Comparison of ENCODE assay signal across 13 cellular contexts in genomic region chr6:162058281-162058875, GRCh38.
DNase-seq lines count a peak whose midpoint lies in the region; ATAC-seq, FAIRE-seq and TF ChIP-seq lines count a peak whose summit lies in the region.
"Had no signal": no experiment of that assay in that cellular context is flagged by ENCODE, and none has a peak within 500 bp of the region (broad histone marks: within the 10 kb centered on the region; RNA-seq: fewer than 3 reads in every experiment).

No MANE protein-coding gene starts in this region.

- H3K4me1 ChIP-seq in HepG2 (ENCODE audit: insufficient read depth, low read length) (peaks cover 34% of the 10 kb centered on the region), sigmoid colon (no peaks in the 10 kb centered on the region)

- DNase-seq in ACHN = peak; percentile 95
- peak; percentile 23 for DNase-seq in NCI-H69 (lab: John Stamatoyannopoulos, UW)
- peak; percentile 31 for DNase-seq in epithelial cell of prostate (ENCODE audit: low read depth, low spot score)
- peak; percentile 98 for DNase-seq in HepG2 (ENCODE audit: low spot score)
- no peak for DNase-seq in G401 (ENCODE audit: low spot score)
- DNase-seq in sigmoid colon = no peak
- DNase-seq: KG1, NCI-H187 treated with DMSO at 0.1 percent for 48 hours, NCI-H82, tibial artery had no signal

- peak; percentile 97 for ATAC-seq in HepG2
- no peak for ATAC-seq in GM18520 (IDR thresholded peaks at IDR 0.05; ENCODE audit: unreplicated experiment)
- ATAC-seq in HG03460 (IDR thresholded peaks at IDR 0.05; ENCODE audit: unreplicated experiment) = no peak

- no peaks in the 10 kb centered on the region for H3K36me3 ChIP-seq in HepG2 (replicated peaks in 1 of 2; ENCODE audit: control insufficient read depth in 1 of 2, insufficient read depth in 2 of 2, low read length in 2 of 2)
- no peaks in the 10 kb centered on the region for H3K36me3 ChIP-seq in sigmoid colon
- H3K36me3 ChIP-seq: cardiac muscle cell, tibial artery had no signal

- POLR2A ChIA-PET in HepG2 (lab: Yijun Ruan, JAX) = no interaction called here

- peak overlapping the region; percentile 61 for H3K4me2 ChIP-seq in HepG2 (ENCODE audit: low read depth, low read length)

- CTCF ChIA-PET in HepG2 (lab: Yijun Ruan, JAX; ENCODE audit: low intra/inter-chr PET ratio, low total read pairs) = no interaction called here

- H4K20me1 ChIP-seq in HepG2 (ENCODE audit: insufficient read depth, low read length) = no peaks in the 10 kb centered on the region

- TF ChIP-seq EP300 in HepG2 (IDR thresholded peaks at IDR 0.05; ENCODE audit: low read depth in 2 of 2, low read length in 2 of 2) (peak in 1 of 2 experiments; percentile 69; a peak in 2 of 4 replicates), HepG2 (CRISPR knock-in tag; IDR thresholded peaks at IDR 0.05; ENCODE audit: borderline replicate concordance) (peak; percentile 57; the same call in 1 of the 2 replicates), sigmoid colon (IDR thresholded peaks at IDR 0.05) (no peak)

- peak; percentile 99 for FAIRE-seq in HepG2 (lab: Jason Lieb, UNC)

- H3K9ac ChIP-seq in HepG2 (ENCODE audit: insufficient read depth, low read depth, low read length) = no peak overlapping the region

- TF ChIP-seq POLR2A in HepG2 (IDR thresholded peaks at IDR 0.05; ENCODE audit: insufficient read depth in 1 of 2, low read depth in 2 of 2, low read length in 2 of 2) (no peak), sigmoid colon (IDR thresholded peaks at IDR 0.05) (no peak)

- no peaks in the 10 kb centered on the region for H3K79me2 ChIP-seq in HepG2 (ENCODE audit: insufficient read depth, low read length)

- no TSS peak for BruUV-seq in HepG2 (replicated peaks; lab: Mats Ljungman, UMichigan)

- in situ Hi-C loops in ACHN (cut with HindIII; ENCODE audit: low pct_ligation_motif_present, low pct_unique_long_range_greater_than_20kb, low sequenced_read_pairs) (no loop called here), HepG2 (cut with HindIII; ENCODE audit: extremely low pct_ligation_motif_present, low pct_unique_long_range_greater_than_20kb) (no loop called here), G401 (cut with HindIII; ENCODE audit: low sequenced_read_pairs) (no loop called here)

- WGBS in HepG2 (ENCODE audit: low lambda C conversion rate) = 12% methylated on average over 11 of the region's 11 CpGs
- 36 to 72% methylated on average over 11 of the region's 11 CpGs for WGBS in sigmoid colon, 2 donors

- H3K27ac ChIP-seq in epithelial cell of prostate (peak overlapping the region; percentile 54), HepG2 (ENCODE audit: extremely low read length, insufficient read depth, low read length) (peak overlapping the region; percentile 5), sigmoid colon (no peak overlapping the region)
- H3K27ac ChIP-seq: cardiac muscle cell, tibial artery had no signal

- intact Hi-C loops in HepG2 (cut with micrococcal nuclease; ENCODE audit: unreplicated experiment) (loop anchor here (5.0 kb wide), 1 partner anchor 136 kb away; no protein-coding TSS in a partner anchor), sigmoid colon (cut with DNase I) (no loop called here)

- TF ChIP-seq RAD21 in HepG2 (CRISPR knock-in tag; IDR thresholded peaks at IDR 0.05) = no peak

- TF ChIP-seq CTCF in HepG2 (CRISPR knock-in tag; IDR thresholded peaks at IDR 0.05) (no peak), sigmoid colon (IDR thresholded peaks at IDR 0.05) (no peak)

- H3K4me3 ChIP-seq in HepG2 (replicated peaks in 1 of 3; ENCODE audit: insufficient read depth in 1 of 3, low read depth in 2 of 3, low read length in 3 of 3) = peak overlapping the region in 1 of 3 experiments; percentile 1; a peak in 1 of 6 replicates
- H3K4me3 ChIP-seq in sigmoid colon = no peak overlapping the region
- H3K4me3 ChIP-seq: cardiac muscle cell, tibial artery had no signal

- no peak overlapping the region for H2AFZ ChIP-seq in HepG2 (ENCODE audit: low read length)

- no peaks in the 10 kb centered on the region for H3K9me3 ChIP-seq in HepG2 (ENCODE audit: low read length)
- no peaks in the 10 kb centered on the region for H3K9me3 ChIP-seq in sigmoid colon
- H3K9me3 ChIP-seq: tibial artery had no signal

- H3K27me3 ChIP-seq in HepG2 (ENCODE audit: control insufficient read depth in 1 of 2, insufficient read depth in 2 of 2, low read length in 2 of 2) (no peaks in the 10 kb centered on the region; a peak in 1 of 5 replicates), sigmoid colon (no peaks in the 10 kb centered on the region)
- H3K27me3 ChIP-seq: cardiac muscle cell, tibial artery had no signal

TF ChIP-seq in HepG2, 621 proteins besides CTCF, POLR2A, EP300 and RAD21 (continues in another document):
- TF ChIP-seq, protein P1, sequence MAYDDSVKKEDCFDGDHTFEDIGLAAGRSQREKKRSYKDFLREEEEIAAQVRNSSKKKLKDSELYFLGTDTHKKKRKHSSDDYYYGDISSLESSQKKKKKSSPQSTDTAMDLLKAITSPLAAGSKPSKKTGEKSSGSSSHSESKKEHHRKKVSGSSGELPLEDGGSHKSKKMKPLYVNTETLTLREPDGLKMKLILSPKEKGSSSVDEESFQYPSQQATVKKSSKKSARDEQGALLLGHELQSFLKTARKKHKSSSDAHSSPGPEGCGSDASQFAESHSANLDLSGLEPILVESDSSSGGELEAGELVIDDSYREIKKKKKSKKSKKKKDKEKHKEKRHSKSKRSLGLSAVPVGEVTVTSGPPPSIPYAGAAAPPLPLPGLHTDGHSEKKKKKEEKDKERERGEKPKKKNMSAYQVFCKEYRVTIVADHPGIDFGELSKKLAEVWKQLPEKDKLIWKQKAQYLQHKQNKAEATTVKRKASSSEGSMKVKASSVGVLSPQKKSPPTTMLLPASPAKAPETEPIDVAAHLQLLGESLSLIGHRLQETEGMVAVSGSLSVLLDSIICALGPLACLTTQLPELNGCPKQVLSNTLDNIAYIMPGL (CRISPR knock-in tag; IDR thresholded peaks at IDR 0.05; ENCODE audit: borderline replicate concordance in 1 of 2, low read depth in 1 of 2) = peak in 1 of 2 experiments; percentile 53; a peak in 1 of 4 replicates
- TF ChIP-seq, protein P2, sequence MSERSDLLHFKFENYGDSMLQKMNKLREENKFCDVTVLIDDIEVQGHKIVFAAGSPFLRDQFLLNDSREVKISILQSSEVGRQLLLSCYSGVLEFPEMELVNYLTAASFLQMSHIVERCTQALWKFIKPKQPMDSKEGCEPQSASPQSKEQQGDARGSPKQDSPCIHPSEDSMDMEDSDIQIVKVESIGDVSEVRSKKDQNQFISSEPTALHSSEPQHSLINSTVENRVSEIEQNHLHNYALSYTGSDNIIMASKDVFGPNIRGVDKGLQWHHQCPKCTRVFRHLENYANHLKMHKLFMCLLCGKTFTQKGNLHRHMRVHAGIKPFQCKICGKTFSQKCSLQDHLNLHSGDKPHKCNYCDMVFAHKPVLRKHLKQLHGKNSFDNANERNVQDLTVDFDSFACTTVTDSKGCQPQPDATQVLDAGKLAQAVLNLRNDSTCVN (CRISPR knock-in tag; IDR thresholded peaks at IDR 0.05; ENCODE audit: borderline replicate concordance) = peak; percentile 20; the same call in 1 of the 2 replicates
- TF ChIP-seq NR2C2 (CRISPR knock-in tag; IDR thresholded peaks at IDR 0.05; ENCODE audit: borderline replicate concordance) (peak; percentile 64), ZNF879 (CRISPR knock-in tag; IDR thresholded peaks at IDR 0.05) (no peak), STAT5B (CRISPR knock-in tag; IDR thresholded peaks at IDR 0.05) (no peak), ZNF691 (CRISPR knock-in tag; IDR thresholded peaks at IDR 0.05; ENCODE audit: borderline replicate concordance, low read depth) (peak; percentile 97), NCOA2 (CRISPR knock-in tag; IDR thresholded peaks at IDR 0.05) (peak; percentile 45; the same call in 1 of the 2 replicates), EED (CRISPR knock-in tag; IDR thresholded peaks at IDR 0.05) (no peak), ZNF530 (CRISPR knock-in tag; IDR thresholded peaks at IDR 0.05; ENCODE audit: low read depth) (no peak), MIER3 (CRISPR knock-in tag; IDR thresholded peaks at IDR 0.05; ENCODE audit: borderline replicate concordance) (peak; percentile 86; the same call in 1 of the 2 replicates), ZNF44 (CRISPR knock-in tag; IDR thresholded peaks at IDR 0.05) (0 out of 2 replicates have a peak, but pooled peaks have one; percentile 20), XRCC5 (optimal IDR thresholded peaks at IDR 0.05; ENCODE audit: low read length) (peak; percentile 42), SRSF9 (IDR thresholded peaks at IDR 0.05; ENCODE audit: borderline replicate concordance, insufficient read depth, low read depth, low read length, poor library complexity, severe bottlenecking) (no peak), ZSCAN22 (CRISPR knock-in tag; IDR thresholded peaks at IDR 0.05) (no peak), HOXA5 (CRISPR knock-in tag; IDR thresholded peaks at IDR 0.05) (peak; percentile 56; the same call in 1 of the 2 replicates), ZBTB43 (CRISPR knock-in tag; conservative IDR thresholded peaks at IDR 0.05) (no peak)
- TF ChIP-seq, protein P3, sequence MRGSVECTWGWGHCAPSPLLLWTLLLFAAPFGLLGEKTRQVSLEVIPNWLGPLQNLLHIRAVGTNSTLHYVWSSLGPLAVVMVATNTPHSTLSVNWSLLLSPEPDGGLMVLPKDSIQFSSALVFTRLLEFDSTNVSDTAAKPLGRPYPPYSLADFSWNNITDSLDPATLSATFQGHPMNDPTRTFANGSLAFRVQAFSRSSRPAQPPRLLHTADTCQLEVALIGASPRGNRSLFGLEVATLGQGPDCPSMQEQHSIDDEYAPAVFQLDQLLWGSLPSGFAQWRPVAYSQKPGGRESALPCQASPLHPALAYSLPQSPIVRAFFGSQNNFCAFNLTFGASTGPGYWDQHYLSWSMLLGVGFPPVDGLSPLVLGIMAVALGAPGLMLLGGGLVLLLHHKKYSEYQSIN (CRISPR knock-in tag; IDR thresholded peaks at IDR 0.05; ENCODE audit: borderline replicate concordance) = no peak

Comparison
In these comparisons a context has a peak if more than half of its experiments do, and no peak if none do; other contexts are left out.
1. DNase-seq: peak in ACHN (single experiment), NCI-H69 (single experiment), epithelial cell of prostate (single experiment) and HepG2 (single experiment); none in G401 (single experiment) and sigmoid colon (single experiment).
2. H3K27ac ChIP-seq: peak in epithelial cell of prostate (single experiment) and HepG2 (single experiment); none in sigmoid colon (0 of 4).